In genomic region chr1:225814381-225814780, GRCh38 we compare ENCODE assay signal across 16 cellular contexts. TPM values are rescaled to one million over a fixed set of nuclear protein-coding genes. Genes with fewer than 3 reads are reported as not detected.
DNase-seq lines count a peak whose midpoint lies in the region; ATAC-seq, FAIRE-seq and TF ChIP-seq lines count a peak whose summit lies in the region.
"Had no signal": no experiment of that assay in that cellular context is flagged by ENCODE, and none has a peak within 500 bp of the region (broad histone marks: within the 10 kb centered on the region; RNA-seq: fewer than 3 reads in every experiment).

No MANE protein-coding gene starts in this region.

- H3K4me1 ChIP-seq in right lobe of liver (peaks cover 0 to 73% (median 44%) of the 10 kb centered on the region in 4 donors), skeletal muscle tissue (ENCODE audit: control insufficient read depth in 3 of 3, insufficient read depth in 3 of 3, low read length in 3 of 3) (peaks cover 82 to 85% (median 83%) of the 10 kb centered on the region in 3 donors), vagina (peaks cover 84% of the 10 kb centered on the region)

- H3K36me3 ChIP-seq in right lobe of liver (peaks cover 0 to 7% (median 0%) of the 10 kb centered on the region in 4 donors), skeletal muscle tissue (ENCODE audit: control insufficient read depth in 3 of 3, insufficient read depth in 3 of 3, low read length in 3 of 3) (peaks cover 0 to 3% (median 0%) of the 10 kb centered on the region in 3 donors), vagina (no peaks in the 10 kb centered on the region)

- WGBS in right lobe of liver (ENCODE audit: insufficient coverage, low coverage, low lambda C conversion rate, missing lambda C conversion rate) = 83% methylated on average over 1 of the region's 7 CpGs

- H3K27me3 ChIP-seq in right lobe of liver (no peaks in the 10 kb centered on the region), skeletal muscle tissue (ENCODE audit: control insufficient read depth in 3 of 3, insufficient read depth in 3 of 3, low read length in 3 of 3) (no peaks in the 10 kb centered on the region), vagina (no peaks in the 10 kb centered on the region)

- ATAC-seq in Right ventricle myocardium inferior = no peak
- ATAC-seq in right lobe of liver = no peak
- no peak for ATAC-seq in HG02759 (IDR thresholded peaks at IDR 0.05; ENCODE audit: unreplicated experiment)
- ATAC-seq: PC-3 had no signal

- H3K27ac ChIP-seq in right lobe of liver = peak overlapping the region; percentile 69 to 89 (median 80)
- H3K27ac ChIP-seq in skeletal muscle tissue (ENCODE audit: low read depth, low read length) = peak overlapping the region; percentile 61
- H3K27ac ChIP-seq in vagina = peak overlapping the region; percentile 96

- DNase-seq in Right ventricle myocardium inferior (ENCODE audit: missing footprints) (peak; percentile 79), cardiac septum (ENCODE audit: low spot score) (no peak), right lobe of liver (no peak), vagina (ENCODE audit: extremely low spot score in 2 of 2) (no peak), GM19239 (ENCODE audit: insufficient read length, low spot score) (no peak), DMS153 (lab: John Stamatoyannopoulos, UW) (no peak)
- DNase-seq: 8988T; activated CD8-positive, alpha-beta memory T cell treated with anti-CD3 and anti-CD28 coated beads for 24 hours; CD8-positive, alpha-beta memory T cell; NCI-H510A treated with DMSO at 0.1 percent for 48 hours; PC-3; trophoblast cell had no signal

- TF ChIP-seq CTCF in right lobe of liver (IDR thresholded peaks at IDR 0.05) (no peak), vagina (IDR thresholded peaks at IDR 0.05) (no peak)

- H3K9me3 ChIP-seq in right lobe of liver (no peaks in the 10 kb centered on the region), skeletal muscle tissue (ENCODE audit: control insufficient read depth in 3 of 3, low read length in 3 of 3) (no peaks in the 10 kb centered on the region), vagina (no peaks in the 10 kb centered on the region)

- TF ChIP-seq POLR2A in right lobe of liver (IDR thresholded peaks at IDR 0.05) (no peak), vagina (IDR thresholded peaks at IDR 0.05) (no peak)

- peak overlapping the region in 2 of 3 donors; percentile 6 to 27 for H3K9ac ChIP-seq in skeletal muscle tissue (ENCODE audit: low read depth in 1 of 3, low read length in 3 of 3)

- FAIRE-seq in GM19239 (lab: Jason Lieb, UNC) = no peak
- FAIRE-seq: G401.6, islet of Langerhans had no signal

- intact Hi-C loops in Right ventricle myocardium inferior (cut with DNase I) = loop anchor here (5.0 kb wide), 1 partner anchor 68 kb away; the partner anchor contains the start of gene TMEM63A
- intact Hi-C loops in cardiac septum (cut with DNase I) = loop anchor here (5.0 kb wide), 1 partner anchor 68 kb away; the partner anchor contains the start of gene TMEM63A
- intact Hi-C loops in right lobe of liver (cut with DNase I) = no loop called here
- intact Hi-C loops in vagina (cut with DNase I) = loop anchor here (5.0 kb wide), 1 partner anchor 37 kb away; the partner anchor contains the start of gene SRP9

- peak overlapping the region in 1 of 3 donors; percentile 35 for H3K4me3 ChIP-seq in right lobe of liver
- peak overlapping the region in 1 of 3 donors; percentile 12 for H3K4me3 ChIP-seq in skeletal muscle tissue (ENCODE audit: low read length in 3 of 3)
- no peak overlapping the region for H3K4me3 ChIP-seq in vagina

RNA-seq across cellular contexts. Expression of gene EPHX1, which starts 4.5 kb away (rescaled TPM):
- total RNA-seq in Right ventricle myocardium inferior = 76.0 TPM
- 39.2 TPM for total RNA-seq in cardiac septum
- total RNA-seq in right lobe of liver = 1,000 to 10,000 TPM in 3 of 6 experiments, 100 to 1,000 TPM in 3; 331 to 4,402 (median 1,032) TPM
- 13.0 TPM for total RNA-seq in skeletal muscle tissue
- total RNA-seq in vagina = 142 TPM

RNA-seq across cellular contexts. Expression of gene SRP9, which starts 36.8 kb away (rescaled TPM):
- total RNA-seq in Right ventricle myocardium inferior (192 TPM), cardiac septum (182 TPM), right lobe of liver (100 to 1,000 TPM; 132 to 150 (median 141) TPM), skeletal muscle tissue (139 TPM), vagina (120 TPM)

Comparison
In these comparisons a context has a peak if more than half of its experiments do, and no peak if none do; other contexts are left out.
1. intact Hi-C loops: an anchor here in Right ventricle myocardium inferior (5.0 kb wide), cardiac septum (5.0 kb wide) and vagina (5.0 kb wide); none called in right lobe of liver.